In genomic region chr6:16760536-16761468, GRCh38 we compare ENCODE assay signal across 8 cellular contexts. TPM values are rescaled to one million over a fixed set of nuclear protein-coding genes. Genes with fewer than 3 reads are reported as not detected.
DNase-seq lines count a peak whose midpoint lies in the region; ATAC-seq, FAIRE-seq and TF ChIP-seq lines count a peak whose summit lies in the region.

Gene ATXN1 (minus strand): TSS chr6:16761460.

- ATAC-seq in HG02798 (IDR thresholded peaks at IDR 0.05; ENCODE audit: poor library complexity, unreplicated experiment) = peak; percentile 8

- intact Hi-C loops in posterior vena cava (cut with DNase I) = loop anchor here (5.0 to 10.0 kb wide), 5 partner anchors 196 to 429 kb away; no protein-coding TSS in a partner anchor

- peak within 1 kb of the TSS; percentile 88 for H3K9ac ChIP-seq in ES-I3 (ENCODE audit: low read depth, low read length)

- H3K27ac ChIP-seq in right atrium auricular region = peak within 1 kb of the TSS; percentile 99

- no peaks in the 10 kb centered on the region for H3K27me3 ChIP-seq in right atrium auricular region

- peaks cover 15% of the 10 kb centered on the region for H3K4me1 ChIP-seq in ES-I3 (ENCODE audit: insufficient read depth, low read length)
- H3K4me1 ChIP-seq in right atrium auricular region = peaks cover 0 to 31% of the 10 kb centered on the region in 2 donors

- no peak for TF ChIP-seq CTCF in right atrium auricular region (IDR thresholded peaks at IDR 0.05)
- no peak for TF ChIP-seq CTCF in D721Med (IDR thresholded peaks at IDR 0.05; ENCODE audit: insufficient read depth, missing control alignments)

- peak; percentile 39 to 65 for DNase-seq in SW 1271 (lab: John Stamatoyannopoulos, UW)
- peak in 38 of 56 donors; percentile 32 to 84 (median 60) for DNase-seq in amygdala (lab: John Stamatoyannopoulos, UW)
- DNase-seq in right atrium auricular region (ENCODE audit: low spot score) = no peak
- peak; percentile 90 for DNase-seq in posterior vena cava (ENCODE audit: low spot score)
- DNase-seq in D721Med (ENCODE audit: insufficient read length, low spot score) = no peak
- no peak for DNase-seq in cerebellar cortex (ENCODE audit: low spot score)

- H3K36me3 ChIP-seq in ES-I3 (ENCODE audit: insufficient read depth, low read length) = no peaks in the 10 kb centered on the region
- H3K36me3 ChIP-seq in right atrium auricular region = no peaks in the 10 kb centered on the region

- no peak for FAIRE-seq in D721Med (lab: Jason Lieb, UNC)

- H3K9me3 ChIP-seq in ES-I3 (ENCODE audit: control insufficient read depth, insufficient read depth, low read length) (no peaks in the 10 kb centered on the region), right atrium auricular region (no peaks in the 10 kb centered on the region)

- peak within 1 kb of the TSS; percentile 95 to 96 for H3K4me3 ChIP-seq in right atrium auricular region

RNA-seq across cellular contexts. Expression of gene ATXN1, which starts in this region (rescaled TPM):
- total RNA-seq in right atrium auricular region = 10 to 100 TPM; 41.8 to 62.0 TPM
- 10 to 100 TPM; 63.1 to 72.2 TPM for total RNA-seq in posterior vena cava

Comparison
In these comparisons a context has a peak if more than half of its experiments do, and no peak if none do; other contexts are left out.
1. DNase-seq: peak in SW 1271 (2 of 2), amygdala (38 of 56) and posterior vena cava (single experiment); none in right atrium auricular region (single experiment), D721Med (single experiment) and cerebellar cortex (single experiment).